ENCODE assay signal across 9 cellular contexts in the genomic region with DNA sequence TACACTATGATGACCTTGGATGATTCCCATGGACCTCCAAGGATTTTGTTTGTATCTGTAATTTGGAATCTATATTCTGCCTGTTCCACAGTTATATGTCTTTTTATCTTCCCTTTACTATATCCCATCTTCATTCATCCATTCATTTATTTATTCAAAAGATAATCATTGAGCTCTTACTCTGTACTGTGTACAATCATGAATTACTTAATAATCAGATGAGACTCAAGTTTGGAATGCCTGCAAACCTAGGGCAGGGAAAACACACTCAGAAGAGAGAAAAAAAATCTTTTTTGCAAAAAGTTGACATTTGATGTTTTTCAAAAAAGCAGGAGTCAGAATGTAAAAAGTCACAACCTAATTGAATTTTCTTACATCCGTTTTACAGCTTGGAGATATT.
"Had no signal": no experiment of that assay in that cellular context is flagged by ENCODE, and none has a peak within 500 bp of the region (broad histone marks: within the 10 kb centered on the region; RNA-seq: fewer than 3 reads in every experiment).

No MANE protein-coding gene starts in this region.

- H3K4me3 ChIP-seq: GM23338, K562 had no signal

- DNase-seq: H9, HCEC 1CT, KG1 had no signal

- H3K27ac ChIP-seq: HL-60 had no signal

- ATAC-seq: GM23338, HepG2, K562 had no signal

- H3K4me2 ChIP-seq: GM23338 had no signal

- FAIRE-seq: H1, H54, HepG2, K562 had no signal

- H2AFZ ChIP-seq: GM23338 had no signal
